Comparison of ENCODE assay signal across 2 cellular contexts in genomic region chr1:3495776-3496745, GRCh38.
TF ChIP-seq lines count a peak whose summit lies in the region.

No MANE protein-coding gene starts in this region.

TF ChIP-seq in IMR-90, 13 proteins besides CTCF, POLR2A, EP300 and RAD21:
- TF ChIP-seq CHD1 (IDR thresholded peaks at IDR 0.05; ENCODE audit: low read depth, low read length) (no peak), MAZ (IDR thresholded peaks at IDR 0.05; ENCODE audit: borderline replicate concordance, low read depth, low read length) (peak; percentile 79), FOS (IDR thresholded peaks at IDR 0.05; ENCODE audit: low read depth, low read length) (peak; percentile 71)

TF ChIP-seq in GM12891, 5 proteins besides CTCF, POLR2A, EP300 and RAD21:
- TF ChIP-seq POLR2AphosphoS5 (IDR thresholded peaks at IDR 0.05; ENCODE audit: low read depth, low read length) (no peak), PAX5 (IDR thresholded peaks at IDR 0.05; ENCODE audit: insufficient read depth, low read length, severe bottlenecking) (no peak), POU2F2 (IDR thresholded peaks at IDR 0.05; ENCODE audit: low read depth, low read length) (no peak), SPI1 (IDR thresholded peaks at IDR 0.05; ENCODE audit: low read depth, low read length) (no peak), TAF1 (IDR thresholded peaks at IDR 0.05; ENCODE audit: low read depth, low read length) (no peak)
